Comparison of ENCODE assay signal across 10 cellular contexts in the genomic region with DNA sequence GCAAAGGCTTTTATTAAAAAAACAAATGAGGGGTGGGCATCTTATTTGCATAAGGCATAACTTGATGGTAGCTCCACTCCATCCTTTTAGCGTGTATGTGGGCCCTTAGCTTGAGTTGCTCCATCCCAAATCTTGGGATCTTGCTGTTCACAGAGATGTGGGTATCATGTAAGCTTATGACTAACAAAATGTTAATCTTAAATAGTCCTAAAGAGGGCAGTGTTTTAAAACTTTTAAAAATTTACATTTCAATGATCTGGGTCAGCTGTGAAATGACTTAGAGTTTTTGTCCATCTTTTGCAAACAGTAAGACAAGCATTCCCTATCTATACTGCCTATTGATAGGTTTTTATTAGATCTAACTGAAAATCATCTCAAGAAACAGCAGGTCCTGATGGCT.
DNase-seq lines count a peak whose midpoint lies in the region; ATAC-seq and TF ChIP-seq lines count a peak whose summit lies in the region.
"Had no signal": no experiment of that assay in that cellular context is flagged by ENCODE, and none has a peak within 500 bp of the region (broad histone marks: within the 10 kb centered on the region; RNA-seq: fewer than 3 reads in every experiment).

No MANE protein-coding gene starts in this region.

- H4K20me1 ChIP-seq in Loucy (ENCODE audit: insufficient read depth, low read length, poor library complexity, severe bottlenecking): no peaks in the 10 kb centered on the region

- TF ChIP-seq CTCF in Loucy (conservative IDR thresholded peaks at IDR 0.05; ENCODE audit: low read length): peak; percentile 44
- peak in 1 of 7 experiments; percentile 9 for TF ChIP-seq CTCF in body of pancreas (IDR thresholded peaks at IDR 0.05)

- H3K9me2 ChIP-seq in Loucy (replicated peaks; ENCODE audit: low read depth, low read length): no peaks in the 10 kb centered on the region

- H3K27ac ChIP-seq in body of pancreas: no peak overlapping the region
- H3K27ac ChIP-seq: stomach had no signal

- H3K27me3 ChIP-seq in Loucy (ENCODE audit: insufficient read depth, low read length, poor library complexity, severe bottlenecking) (no peaks in the 10 kb centered on the region), body of pancreas (no peaks in the 10 kb centered on the region)
- H3K27me3 ChIP-seq: stomach had no signal

- no peaks in the 10 kb centered on the region for H3F3A ChIP-seq in Loucy (ENCODE audit: low read depth)

- H3K4me3 ChIP-seq in Loucy (ENCODE audit: low read length, poor library complexity, severe bottlenecking): no peak overlapping the region
- H3K4me3 ChIP-seq in body of pancreas: no peak overlapping the region
- H3K4me3 ChIP-seq: stomach had no signal

- intact Hi-C loops in body of pancreas (cut with DNase I): no loop called here

- H3K9me3 ChIP-seq in Loucy (ENCODE audit: insufficient read depth, low read depth, low read length): no peaks in the 10 kb centered on the region
- no peaks in the 10 kb centered on the region for H3K9me3 ChIP-seq in body of pancreas
- H3K9me3 ChIP-seq: stomach had no signal

- 48 to 58% methylated on average over 1 of the region's 1 CpG for WGBS in body of pancreas, 2 donors

- TF ChIP-seq POLR2A in body of pancreas (IDR thresholded peaks at IDR 0.05): no peak

- H2AFZ ChIP-seq in Loucy (ENCODE audit: low read length): peak overlapping the region; percentile 10; the same call in 1 of the 2 replicates

- no peaks in the 10 kb centered on the region for H3K79me2 ChIP-seq in Loucy (ENCODE audit: insufficient read depth, low read length)

- H3K36me3 ChIP-seq in Loucy (ENCODE audit: insufficient read depth, low read length) (no peaks in the 10 kb centered on the region), body of pancreas (replicated peaks in 1 of 2; ENCODE audit: insufficient read depth in 1 of 2, low read depth in 2 of 2) (no peaks in the 10 kb centered on the region)
- H3K36me3 ChIP-seq: stomach had no signal

- DNase-seq in NCI-H82 (lab: John Stamatoyannopoulos, UW) (peak; percentile 29), NCI-H82 treated with DMSO at 0.1 percent for 48 hours (lab: John Stamatoyannopoulos, UW; ENCODE audit: unreplicated experiment) (no peak), body of pancreas (no peak), renal cortical epithelial cell (ENCODE audit: low read depth) (peak; percentile 36), activated gamma-delta T cell (lab: John Stamatoyannopoulos, UW) (no peak)
- DNase-seq: natural killer cell, stomach had no signal

- ATAC-seq in body of pancreas: peak; percentile 18
- ATAC-seq in GM18511 (IDR thresholded peaks at IDR 0.05; ENCODE audit: unreplicated experiment): no peak
- ATAC-seq in HG03342 (IDR thresholded peaks at IDR 0.05; ENCODE audit: unreplicated experiment): no peak
- ATAC-seq: natural killer cell had no signal

- H3K4me1 ChIP-seq in Loucy (ENCODE audit: insufficient read depth, low read length, poor library complexity, severe bottlenecking) (no peaks in the 10 kb centered on the region), body of pancreas (no peaks in the 10 kb centered on the region)
- H3K4me1 ChIP-seq: stomach had no signal

- H3K4me2 ChIP-seq in Loucy (ENCODE audit: low read depth, low read length, poor library complexity, severe bottlenecking): no peak overlapping the region

- no peak overlapping the region for H3K9ac ChIP-seq in Loucy (ENCODE audit: low read depth, low read length, poor library complexity, severe bottlenecking)

Comparison
In these comparisons a context has a peak if more than half of its experiments do, and no peak if none do; other contexts are left out.
1. DNase-seq: peak in NCI-H82 (single experiment) and renal cortical epithelial cell (single experiment); none in NCI-H82 treated with DMSO at 0.1 percent for 48 hours (single experiment), body of pancreas (0 of 4) and activated gamma-delta T cell (single experiment).